8 cellular contexts compared by ENCODE assay signal in the genomic region with DNA sequence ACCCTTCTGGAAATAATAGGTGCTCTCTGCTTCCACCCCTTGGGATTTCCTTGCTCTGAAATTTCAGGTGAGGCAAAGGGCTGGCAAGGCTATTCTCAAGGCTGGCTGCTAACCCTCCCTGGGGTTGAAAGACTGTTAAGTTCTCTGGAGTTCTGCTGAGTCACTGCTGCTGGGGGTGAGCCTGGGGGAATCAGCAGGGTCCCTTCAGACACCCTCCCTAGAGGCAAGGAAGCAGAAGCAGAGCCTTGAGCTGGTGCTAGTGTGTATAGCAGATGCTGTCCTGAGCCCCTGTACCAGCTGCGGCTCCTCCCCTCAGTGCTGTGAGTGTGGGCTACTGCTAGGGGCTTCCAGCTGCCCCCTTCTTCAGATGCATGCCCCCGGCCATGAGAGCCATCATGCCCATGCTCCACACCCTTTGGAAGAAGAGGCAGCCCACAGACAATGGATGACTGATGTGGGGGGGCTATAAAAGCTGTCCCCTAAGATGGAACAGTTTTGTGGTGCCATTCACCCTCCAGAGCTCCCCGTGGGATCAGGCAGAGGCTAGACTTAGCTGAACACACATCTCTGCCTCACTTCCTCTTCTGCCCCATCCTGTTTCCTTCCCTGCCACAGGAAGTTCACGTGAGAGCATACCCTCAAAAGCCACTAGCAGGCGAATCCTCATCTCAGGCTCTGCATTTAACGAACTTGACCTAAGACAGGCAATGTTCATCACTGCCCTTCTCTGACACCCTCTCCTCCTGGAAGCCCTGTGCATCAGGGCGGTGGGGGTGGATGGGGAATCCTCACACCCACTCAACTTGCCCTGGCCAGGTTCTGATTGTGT.
DNase-seq lines count a peak whose midpoint lies in the region; ATAC-seq, FAIRE-seq and TF ChIP-seq lines count a peak whose summit lies in the region.

No MANE protein-coding gene starts in this region.

- H3K9me3 ChIP-seq in Karpas-422 (ENCODE audit: low read length) (no peaks in the 10 kb centered on the region), neural progenitor cell (ENCODE audit: low read depth) (no peaks in the 10 kb centered on the region)

- H3K79me2 ChIP-seq in Karpas-422 (ENCODE audit: low read length) (no peaks in the 10 kb centered on the region), neural progenitor cell (ENCODE audit: low read depth) (no peaks in the 10 kb centered on the region)

- H3K36me3 ChIP-seq in Karpas-422 (ENCODE audit: insufficient read depth, low read length): no peaks in the 10 kb centered on the region
- no peaks in the 10 kb centered on the region for H3K36me3 ChIP-seq in neural progenitor cell

- peak overlapping the region; percentile 74 for H2AFZ ChIP-seq in Karpas-422 (ENCODE audit: low read length)
- H2AFZ ChIP-seq in neural progenitor cell (replicated peaks): no peak overlapping the region

- peak overlapping the region; percentile 55 for H3K4me3 Mint-ChIP-seq in activated naive CD8-positive, alpha-beta T cell
- H3K4me3 Mint-ChIP-seq in natural killer cell (peak overlapping the region; percentile 21), neural progenitor cell (no peak overlapping the region)

- intact Hi-C loops in natural killer cell (cut with micrococcal nuclease): no loop called here

- TF ChIP-seq POLR2A in GM12892 (IDR thresholded peaks at IDR 0.05; ENCODE audit: low read depth, low read length): no peak

- no peaks in the 10 kb centered on the region for H3K36me3 Mint-ChIP-seq in activated naive CD8-positive, alpha-beta T cell
- no peaks in the 10 kb centered on the region for H3K36me3 Mint-ChIP-seq in natural killer cell
- H3K36me3 Mint-ChIP-seq in neural progenitor cell: no peaks in the 10 kb centered on the region

- H3K27ac Mint-ChIP-seq in activated naive CD8-positive, alpha-beta T cell: peak overlapping the region; percentile 79
- H3K27ac Mint-ChIP-seq in natural killer cell (peak overlapping the region in 1 of 2 donors; percentile 33), neural progenitor cell (no peak overlapping the region)

- peaks cover 3% of the 10 kb centered on the region for H3F3A ChIP-seq in neural progenitor cell (ENCODE audit: low read depth)

- TF ChIP-seq CTCF in natural killer cell (IDR thresholded peaks at IDR 0.05) (no peak), neural progenitor cell (IDR thresholded peaks at IDR 0.05) (no peak)

- no peaks in the 10 kb centered on the region for H3K9me3 Mint-ChIP-seq in activated naive CD8-positive, alpha-beta T cell (ENCODE audit: low read depth)
- H3K9me3 Mint-ChIP-seq in natural killer cell (no peaks in the 10 kb centered on the region), neural progenitor cell (no peaks in the 10 kb centered on the region)

- H3K27me3 Mint-ChIP-seq in activated naive CD8-positive, alpha-beta T cell: no peaks in the 10 kb centered on the region
- H3K27me3 Mint-ChIP-seq in natural killer cell (ENCODE audit: low read depth in 2 of 2) (peaks cover 0 to 3% of the 10 kb centered on the region in 2 donors), neural progenitor cell (ENCODE audit: insufficient read depth, low read depth) (no peaks in the 10 kb centered on the region)

- peak in 2 of 3 donors; percentile 36 to 53 for ATAC-seq in natural killer cell
- ATAC-seq in HG03139 (IDR thresholded peaks at IDR 0.05; ENCODE audit: unreplicated experiment): no peak
- ATAC-seq in GM21515 (IDR thresholded peaks at IDR 0.05; ENCODE audit: unreplicated experiment): no peak

- H3K4me2 ChIP-seq in Karpas-422 (ENCODE audit: low read depth, low read length, poor library complexity, severe bottlenecking) (peak overlapping the region; percentile 54), neural progenitor cell (no peak overlapping the region)

- H3K4me1 ChIP-seq in Karpas-422 (ENCODE audit: low read length): peaks cover 19% of the 10 kb centered on the region
- H3K4me1 ChIP-seq in neural progenitor cell: peaks cover 23% of the 10 kb centered on the region

- H3K9me2 ChIP-seq in Karpas-422 (replicated peaks; ENCODE audit: insufficient read depth, low read length): no peaks in the 10 kb centered on the region

- DNase-seq in GM12892 (ENCODE audit: insufficient read length): no peak
- peak; percentile 75 for DNase-seq in Karpas-422
- no peak for DNase-seq in natural killer cell
- no peak for DNase-seq in COLO829 (ENCODE audit: low spot score)
- no peak for DNase-seq in neural progenitor cell (ENCODE audit: low spot score)

- no peaks in the 10 kb centered on the region for H3K27me3 ChIP-seq in Karpas-422 (ENCODE audit: low read length)
- H3K27me3 ChIP-seq in neural progenitor cell: no peaks in the 10 kb centered on the region

- H4K20me1 ChIP-seq in Karpas-422 (ENCODE audit: insufficient read depth, low read depth, low read length) (no peaks in the 10 kb centered on the region), neural progenitor cell (ENCODE audit: low read depth) (no peaks in the 10 kb centered on the region)

- peak; percentile 86 for FAIRE-seq in GM12892 (lab: Jason Lieb, UNC)

- H3K27ac ChIP-seq in Karpas-422 (ENCODE audit: low read length) (no peak overlapping the region), neural progenitor cell (no peak overlapping the region)

- H3K4me3 ChIP-seq in Karpas-422 (ENCODE audit: low read length) (peak overlapping the region; percentile 3; the same call in 1 of the 2 replicates), neural progenitor cell (no peak overlapping the region)

- H3K4me1 Mint-ChIP-seq in activated naive CD8-positive, alpha-beta T cell (ENCODE audit: low read depth): peaks cover 57% of the 10 kb centered on the region
- H3K4me1 Mint-ChIP-seq in natural killer cell: peaks cover 33 to 34% of the 10 kb centered on the region in 2 donors
- peaks cover 51% of the 10 kb centered on the region for H3K4me1 Mint-ChIP-seq in neural progenitor cell

- peak overlapping the region; percentile 34; the same call in 1 of the 2 replicates for H3K9ac ChIP-seq in Karpas-422 (ENCODE audit: low read length)
- H3K9ac ChIP-seq in neural progenitor cell: no peak overlapping the region

Comparison
In these comparisons a context has a peak if more than half of its experiments do, and no peak if none do; other contexts are left out.
1. ATAC-seq: peak in natural killer cell (2 of 3); none in HG03139 (single experiment) and GM21515 (single experiment).